In the genomic region with DNA sequence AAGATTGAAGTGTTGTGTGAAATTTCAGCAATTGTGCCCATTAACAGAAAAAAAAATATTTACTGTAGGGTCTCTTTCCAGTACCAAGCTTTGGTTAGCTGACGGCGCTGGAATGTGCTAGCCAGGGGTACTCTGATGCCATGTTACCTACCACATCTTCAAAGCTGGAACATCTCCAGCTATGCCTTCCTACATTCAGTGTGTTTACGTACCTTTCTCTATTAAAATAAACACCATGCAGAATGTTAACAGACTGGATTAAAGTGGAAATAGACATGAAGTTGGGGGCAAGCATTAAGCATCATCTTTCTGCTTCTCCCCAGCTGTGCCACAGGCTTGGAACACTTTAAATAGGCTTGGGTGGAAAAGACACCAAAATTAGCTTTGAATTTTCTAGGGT, we compare ENCODE assay signal across 26 cellular contexts.
"Had no signal": no experiment of that assay in that cellular context is flagged by ENCODE, and none has a peak within 500 bp of the region (broad histone marks: within the 10 kb centered on the region; RNA-seq: fewer than 3 reads in every experiment).

No MANE protein-coding gene starts in this region.

- H3K79me2 ChIP-seq: hepatocyte had no signal

- H3K4me3 Mint-ChIP-seq: naive thymus-derived CD4-positive, alpha-beta T cell; nephron; stimulated activated naive CD8-positive, alpha-beta T cell treated with anti-CD3 and anti-CD28 coated beads, Interleukin-15, amount 100 ng/mL, for 72 hours had no signal

- H3K27ac Mint-ChIP-seq: naive thymus-derived CD4-positive, alpha-beta T cell; stimulated activated naive CD8-positive, alpha-beta T cell treated with anti-CD3 and anti-CD28 coated beads, Interleukin-15, amount 100 ng/mL, for 72 hours had no signal

- H3K4me2 ChIP-seq: hepatocyte, smooth muscle cell had no signal

- H3K36me3 Mint-ChIP-seq: naive thymus-derived CD4-positive, alpha-beta T cell had no signal

- H2AFZ ChIP-seq: hepatocyte had no signal

- H3K9me3 ChIP-seq: gastrocnemius medialis, heart left ventricle, prostate gland, right atrium auricular region, thyroid gland, vagina had no signal

- H3K27ac ChIP-seq: coronary artery, gastrocnemius medialis, hepatocyte, prostate gland, right atrium auricular region, thyroid gland, vagina had no signal

- H3K4me1 ChIP-seq: gastrocnemius medialis, prostate gland, right atrium auricular region, thyroid gland, vagina had no signal

- H3K27me3 ChIP-seq: gastrocnemius medialis, heart left ventricle, hepatocyte, right atrium auricular region, thyroid gland, vagina had no signal

- DNase-seq: dermis blood vessel endothelial cell; effector memory CD4-positive, alpha-beta T cell; erythroblast; gastrocnemius medialis; heart left ventricle; kidney; mesendoderm; midbrain; naive thymus-derived CD4-positive, alpha-beta T cell; nucleus accumbens; stimulated activated CD4-positive, alpha-beta T cell treated with anti-CD3 and anti-CD28 coated beads, Interleukin-12 subunit alpha, Interleukin-12 subunit beta, amount 100 ng/mL, for 4 hours; stimulated activated CD4-positive, alpha-beta T cell treated with anti-CD3 and anti-CD28 coated beads, Interleukin-1b, Interleukin-23, amount 100 ng/mL, for 48 hours; stimulated activated CD4-positive, alpha-beta T cell treated with anti-CD3 and anti-CD28 coated beads, Interleukin-4, amount 100 ng/mL, for 1 hour; stimulated activated CD8-positive, alpha-beta memory T cell treated with anti-CD3 and anti-CD28 coated beads, Interleukin-4, amount 100 ng/mL, for 48 hours; stimulated activated naive CD4-positive, alpha-beta T cell; stimulated activated naive CD8-positive, alpha-beta T cell treated with anti-CD3 and anti-CD28 coated beads, Interleukin-15, amount 100 ng/mL, for 72 hours; thyroid gland; trophoblast cell had no signal

- H3K4me3 ChIP-seq: coronary artery, gastrocnemius medialis, heart left ventricle, hepatocyte, prostate gland, right atrium auricular region, smooth muscle cell, thyroid gland, vagina had no signal

- H3K36me3 ChIP-seq: gastrocnemius medialis, heart left ventricle, prostate gland, right atrium auricular region, thyroid gland, vagina had no signal

- FAIRE-seq: endothelial cell of umbilical vein, kidney had no signal

- H3K9me3 Mint-ChIP-seq: naive thymus-derived CD4-positive, alpha-beta T cell; nephron; stimulated activated naive CD8-positive, alpha-beta T cell treated with anti-CD3 and anti-CD28 coated beads, Interleukin-15, amount 100 ng/mL, for 72 hours had no signal

- H3K4me1 Mint-ChIP-seq: naive thymus-derived CD4-positive, alpha-beta T cell; stimulated activated naive CD8-positive, alpha-beta T cell treated with anti-CD3 and anti-CD28 coated beads, Interleukin-15, amount 100 ng/mL, for 72 hours had no signal
